1 cellular context compared by ENCODE assay signal in genomic region chr2:96891591-96892333, GRCh38.
TF ChIP-seq lines count a peak whose summit lies in the region.

No MANE protein-coding gene starts in this region.

TF ChIP-seq in H1, 55 proteins besides CTCF, POLR2A, EP300 and RAD21 (continued from another document):
- no peak for TF ChIP-seq RBBP5 (IDR thresholded peaks at IDR 0.05; ENCODE audit: borderline replicate concordance, low read depth, low read length)
- no peak for TF ChIP-seq BRCA1 (IDR thresholded peaks at IDR 0.05; ENCODE audit: low read depth, low read length)
